Comparison of ENCODE assay signal across 3 cellular contexts in the genomic region with DNA sequence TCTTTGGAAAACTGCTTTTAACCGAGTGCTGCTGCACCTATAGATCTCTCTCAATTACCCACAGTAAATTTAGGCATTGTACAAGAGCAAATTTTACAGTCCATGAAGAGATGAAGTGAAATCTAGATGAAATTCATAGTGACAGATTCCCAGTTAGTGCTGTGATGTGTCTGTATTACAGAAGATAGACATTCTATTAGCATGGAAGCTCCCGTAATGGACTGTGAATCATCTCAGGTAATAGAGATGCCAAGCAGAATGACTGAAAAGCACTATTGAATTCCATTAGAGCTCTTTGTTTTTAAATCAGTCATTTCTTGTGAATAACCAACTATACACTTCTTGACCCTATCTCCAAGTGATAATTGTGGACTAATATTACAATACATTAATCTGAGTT.
TF ChIP-seq lines count a peak whose summit lies in the region.

No MANE protein-coding gene starts in this region.

TF ChIP-seq in SK-N-SH treated with all-trans-retinoic acid at 6 μM for 48 hours, 23 proteins besides CTCF, POLR2A, EP300 and RAD21:
- TF ChIP-seq ISL1 (CRISPR knock-in tag; IDR thresholded peaks at IDR 0.05): peak; percentile 49
- TF ChIP-seq CSDC2 (CRISPR knock-in tag; IDR thresholded peaks at IDR 0.05): no peak
TF ChIP-seq in SK-N-SH treated with all-trans-retinoic acid at 6 μM for 48 hours: peak in this region for 1.

TF ChIP-seq in SK-N-SH, 30 proteins besides CTCF, POLR2A, EP300 and RAD21:
- no peak for TF ChIP-seq TAF1 (IDR thresholded peaks at IDR 0.05; ENCODE audit: borderline replicate concordance, low read depth, low read length)
- TF ChIP-seq, protein P1, sequence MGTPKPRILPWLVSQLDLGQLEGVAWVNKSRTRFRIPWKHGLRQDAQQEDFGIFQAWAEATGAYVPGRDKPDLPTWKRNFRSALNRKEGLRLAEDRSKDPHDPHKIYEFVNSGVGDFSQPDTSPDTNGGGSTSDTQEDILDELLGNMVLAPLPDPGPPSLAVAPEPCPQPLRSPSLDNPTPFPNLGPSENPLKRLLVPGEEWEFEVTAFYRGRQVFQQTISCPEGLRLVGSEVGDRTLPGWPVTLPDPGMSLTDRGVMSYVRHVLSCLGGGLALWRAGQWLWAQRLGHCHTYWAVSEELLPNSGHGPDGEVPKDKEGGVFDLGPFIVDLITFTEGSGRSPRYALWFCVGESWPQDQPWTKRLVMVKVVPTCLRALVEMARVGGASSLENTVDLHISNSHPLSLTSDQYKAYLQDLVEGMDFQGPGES (IDR thresholded peaks at IDR 0.05; ENCODE audit: low read depth, low read length): no peak
- no peak for TF ChIP-seq GABPA (IDR thresholded peaks at IDR 0.05; ENCODE audit: low read depth)
- TF ChIP-seq TEAD4 (IDR thresholded peaks at IDR 0.05; ENCODE audit: borderline replicate concordance, insufficient read depth): no peak
- no peak for TF ChIP-seq NFIC (IDR thresholded peaks at IDR 0.05; ENCODE audit: borderline replicate concordance)
- TF ChIP-seq MEF2A (IDR thresholded peaks at IDR 0.05; ENCODE audit: borderline replicate concordance, low read depth): no peak
- no peak for TF ChIP-seq SMC3 (IDR thresholded peaks at IDR 0.05; ENCODE audit: low read depth, low read length)
- no peak for TF ChIP-seq EZH2phosphoT487 (IDR thresholded peaks at IDR 0.05; ENCODE audit: borderline replicate concordance, low read depth)
- TF ChIP-seq YY1 (IDR thresholded peaks at IDR 0.05; ENCODE audit: low read depth): no peak
- TF ChIP-seq RCOR1 (IDR thresholded peaks at IDR 0.05; ENCODE audit: low read length): no peak
- TF ChIP-seq, protein P2, sequence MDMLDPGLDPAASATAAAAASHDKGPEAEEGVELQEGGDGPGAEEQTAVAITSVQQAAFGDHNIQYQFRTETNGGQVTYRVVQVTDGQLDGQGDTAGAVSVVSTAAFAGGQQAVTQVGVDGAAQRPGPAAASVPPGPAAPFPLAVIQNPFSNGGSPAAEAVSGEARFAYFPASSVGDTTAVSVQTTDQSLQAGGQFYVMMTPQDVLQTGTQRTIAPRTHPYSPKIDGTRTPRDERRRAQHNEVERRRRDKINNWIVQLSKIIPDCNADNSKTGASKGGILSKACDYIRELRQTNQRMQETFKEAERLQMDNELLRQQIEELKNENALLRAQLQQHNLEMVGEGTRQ (IDR thresholded peaks at IDR 0.05; ENCODE audit: borderline replicate concordance, low read depth, low read length): no peak
- TF ChIP-seq RXRA (IDR thresholded peaks at IDR 0.05; ENCODE audit: borderline replicate concordance, low read depth): no peak
- TF ChIP-seq JUND (IDR thresholded peaks at IDR 0.05): no peak
- TF ChIP-seq POLR2AphosphoS5 (IDR thresholded peaks at IDR 0.05; ENCODE audit: low read depth, low read length): no peak
- no peak for TF ChIP-seq ELF1 (IDR thresholded peaks at IDR 0.05)

TF ChIP-seq in endothelial cell of umbilical vein, 7 proteins besides CTCF, POLR2A, EP300 and RAD21:
- TF ChIP-seq EZH2 (IDR thresholded peaks at IDR 0.05; ENCODE audit: borderline replicate concordance, low read depth, low read length, severe bottlenecking) (peak; percentile 16), MYC (IDR thresholded peaks at IDR 0.05; ENCODE audit: low read depth, low read length) (no peak)
- TF ChIP-seq, protein P3, sequence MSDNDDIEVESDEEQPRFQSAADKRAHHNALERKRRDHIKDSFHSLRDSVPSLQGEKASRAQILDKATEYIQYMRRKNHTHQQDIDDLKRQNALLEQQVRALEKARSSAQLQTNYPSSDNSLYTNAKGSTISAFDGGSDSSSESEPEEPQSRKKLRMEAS (IDR thresholded peaks at IDR 0.05; ENCODE audit: insufficient read depth, insufficient read length): no peak
